In genomic region chr11:113410414-113411135, GRCh38 we compare ENCODE assay signal across 1 cellular context.
TF ChIP-seq lines count a peak whose summit lies in the region.

No MANE protein-coding gene starts in this region.

TF ChIP-seq in K562, 482 proteins besides CTCF, POLR2A, EP300 and RAD21:
- TF ChIP-seq ZBTB7A (IDR thresholded peaks at IDR 0.05; ENCODE audit: borderline replicate concordance, control insufficient read depth, low read depth, low read length) (no peak), SREBF2 (CRISPR knock-in tag; IDR thresholded peaks at IDR 0.05) (no peak), ARID2 (IDR thresholded peaks at IDR 0.05) (no peak)
